1 cellular context compared by ENCODE assay signal in genomic region chrX:41010188-41010846, GRCh38.
TF ChIP-seq lines count a peak whose summit lies in the region.

No MANE protein-coding gene starts in this region.

TF ChIP-seq in K562, 482 proteins besides CTCF, POLR2A, EP300 and RAD21 (continued from another document and continues in another):
- TF ChIP-seq POLR2AphosphoS5 (IDR thresholded peaks at IDR 0.05; ENCODE audit: control insufficient read depth, insufficient read depth, low read depth, low read length), result peak; percentile 66
- TF ChIP-seq PRDM10 (IDR thresholded peaks at IDR 0.05; ENCODE audit: partially characterized antibody), result no peak
- TF ChIP-seq KLF13 (tag; IDR thresholded peaks at IDR 0.05; ENCODE audit: borderline replicate concordance, low read depth), result no peak
- TF ChIP-seq RFX7 (CRISPR knock-in tag; IDR thresholded peaks at IDR 0.05), result no peak
- peak; percentile 59 for TF ChIP-seq HMGN3 (IDR thresholded peaks at IDR 0.05; ENCODE audit: borderline replicate concordance, extremely low read depth, insufficient read length, low read depth, low read length)
- no peak for TF ChIP-seq ZBTB9 (CRISPR knock-in tag; IDR thresholded peaks at IDR 0.05)
- no peak for TF ChIP-seq ZNF146 (CRISPR knock-in tag; IDR thresholded peaks at IDR 0.05; ENCODE audit: unreplicated experiment)
- peak; percentile 47 for TF ChIP-seq FOSL1 (tag; conservative IDR thresholded peaks at IDR 0.05)
- TF ChIP-seq MTF1 (CRISPR knock-in tag; IDR thresholded peaks at IDR 0.05; ENCODE audit: borderline replicate concordance), result no peak
- no peak for TF ChIP-seq KLF6 (CRISPR knock-in tag; IDR thresholded peaks at IDR 0.05; ENCODE audit: borderline replicate concordance)
- TF ChIP-seq ARID3A (IDR thresholded peaks at IDR 0.05; ENCODE audit: borderline replicate concordance, low read depth, low read length), result no peak
- TF ChIP-seq RFX1 (IDR thresholded peaks at IDR 0.05), result peak; percentile 76
- no peak for TF ChIP-seq PTTG1 (tag; IDR thresholded peaks at IDR 0.05; ENCODE audit: low read depth)
- no peak for TF ChIP-seq GATAD2B (IDR thresholded peaks at IDR 0.05; ENCODE audit: borderline replicate concordance)
- TF ChIP-seq ZNF507 (tag; conservative IDR thresholded peaks at IDR 0.05), result no peak
- no peak for TF ChIP-seq SMC3 (conservative IDR thresholded peaks at IDR 0.05; ENCODE audit: insufficient read depth, low read depth, low read length)
- no peak for TF ChIP-seq CHAMP1 (IDR thresholded peaks at IDR 0.05)
- TF ChIP-seq ETV6 (IDR thresholded peaks at IDR 0.05; ENCODE audit: borderline replicate concordance in 1 of 2, low read depth in 2 of 2, low read length in 1 of 2), result peak; percentile 89 to 92
- no peak for TF ChIP-seq ETV6 (CRISPR knock-in tag; IDR thresholded peaks at IDR 0.05; ENCODE audit: borderline replicate concordance)
- no peak for TF ChIP-seq SFPQ (IDR thresholded peaks at IDR 0.05; ENCODE audit: low read depth, low read length)
- TF ChIP-seq ZNF124 (CRISPR knock-in tag; IDR thresholded peaks at IDR 0.05), result no peak
- TF ChIP-seq ZFX (CRISPR knock-in tag; IDR thresholded peaks at IDR 0.05), result peak; percentile 86
- peak; percentile 46; the same call in 1 of the 2 replicates for TF ChIP-seq NBN (IDR thresholded peaks at IDR 0.05; ENCODE audit: low read depth)
- peak; percentile 86 for TF ChIP-seq ATF7 (IDR thresholded peaks at IDR 0.05)
- TF ChIP-seq NCOA1 (IDR thresholded peaks at IDR 0.05; ENCODE audit: low read depth), result no peak
- peak; percentile 11; the same call in 1 of the 2 replicates for TF ChIP-seq GATA2 (CRISPR knock-in tag; IDR thresholded peaks at IDR 0.05)
- no peak for TF ChIP-seq FOXK1 (CRISPR knock-in tag; IDR thresholded peaks at IDR 0.05; ENCODE audit: borderline replicate concordance)
- TF ChIP-seq MTA1 (IDR thresholded peaks at IDR 0.05; ENCODE audit: borderline replicate concordance), result 0 out of 2 replicates have a peak, but pooled peaks have one; percentile 13
- TF ChIP-seq TOE1 (IDR thresholded peaks at IDR 0.05; ENCODE audit: borderline replicate concordance), result peak; percentile 37; the same call in 1 of the 2 replicates
- no peak for TF ChIP-seq TOE1 (CRISPR knock-in tag; IDR thresholded peaks at IDR 0.05; ENCODE audit: borderline replicate concordance, low read depth)
- TF ChIP-seq ETS1 (conservative IDR thresholded peaks at IDR 0.05; ENCODE audit: control insufficient read depth, low read depth, low read length), result 0 out of 2 replicates have a peak, but pooled peaks have one; percentile 45
- no peak for TF ChIP-seq ZNF354B (CRISPR knock-in tag; IDR thresholded peaks at IDR 0.05)
- no peak for TF ChIP-seq CBX5 (IDR thresholded peaks at IDR 0.05; ENCODE audit: borderline replicate concordance, low read depth)
- TF ChIP-seq FOXP1 (CRISPR knock-in tag; IDR thresholded peaks at IDR 0.05), result no peak
- TF ChIP-seq ZNF444 (CRISPR knock-in tag; IDR thresholded peaks at IDR 0.05), result no peak
- peak; percentile 71 for TF ChIP-seq NFE2 (IDR thresholded peaks at IDR 0.05; ENCODE audit: low read depth)
- TF ChIP-seq JUND (IDR thresholded peaks at IDR 0.05; ENCODE audit: borderline replicate concordance, low read depth, low read length), result peak; percentile 56
- TF ChIP-seq JUND (tag; IDR thresholded peaks at IDR 0.05; ENCODE audit: borderline replicate concordance, low read depth, low read length), result peak; percentile 24; the same call in 1 of the 3 replicates
- TF ChIP-seq HDAC6 (IDR thresholded peaks at IDR 0.05; ENCODE audit: low read depth, low read length), result no peak
- no peak for TF ChIP-seq COPS2 (conservative IDR thresholded peaks at IDR 0.05)
- no peak for TF ChIP-seq ATF6 (CRISPR knock-in tag; IDR thresholded peaks at IDR 0.05)
- TF ChIP-seq HES1 (IDR thresholded peaks at IDR 0.05; ENCODE audit: low read depth), result no peak
- TF ChIP-seq HIVEP1 (CRISPR knock-in tag; IDR thresholded peaks at IDR 0.05), result no peak
- TF ChIP-seq PHF21A (IDR thresholded peaks at IDR 0.05; ENCODE audit: borderline replicate concordance, low read depth), result 0 out of 2 replicates have a peak, but pooled peaks have one; percentile 24
- TF ChIP-seq SAFB2 (IDR thresholded peaks at IDR 0.05; ENCODE audit: borderline replicate concordance, low read depth, low read length, severe bottlenecking), result no peak
- no peak for TF ChIP-seq ARID3B (CRISPR knock-in tag; IDR thresholded peaks at IDR 0.05; ENCODE audit: borderline replicate concordance)
- no peak for TF ChIP-seq ZNF175 (CRISPR knock-in tag; IDR thresholded peaks at IDR 0.05; ENCODE audit: low read depth)
- no peak for TF ChIP-seq ADNP (tag; IDR thresholded peaks at IDR 0.05)
